In genomic region chr13:92967923-92968322, GRCh38 we compare ENCODE assay signal across 12 cellular contexts.
DNase-seq lines count a peak whose midpoint lies in the region; ATAC-seq, FAIRE-seq and TF ChIP-seq lines count a peak whose summit lies in the region.
"Had no signal": no experiment of that assay in that cellular context is flagged by ENCODE, and none has a peak within 500 bp of the region (broad histone marks: within the 10 kb centered on the region; RNA-seq: fewer than 3 reads in every experiment).

No MANE protein-coding gene starts in this region.

- H3K9me3 Mint-ChIP-seq in mesothelial cell of epicardium: peaks cover 5% of the 10 kb centered on the region

- H3K36me3 ChIP-seq in right lobe of liver: no peaks in the 10 kb centered on the region
- H3K36me3 ChIP-seq: uterus had no signal

- ATAC-seq in right lobe of liver (peak; percentile 53 to 77 (median 68)), HG03520 (IDR thresholded peaks at IDR 0.05; ENCODE audit: unreplicated experiment) (no peak)
- ATAC-seq: activated naive CD4-positive, alpha-beta T cell treated with anti-CD3 and anti-CD28 coated beads, Interleukin-2, amount 50 U/mL, for 72 hours had no signal

- in situ Hi-C loops in astrocyte of the spinal cord (cut with HindIII; ENCODE audit: low sequenced_read_pairs): no loop called here

- H3K9me3 ChIP-seq in right lobe of liver: no peaks in the 10 kb centered on the region
- H3K9me3 ChIP-seq: uterus had no signal

- H3K27ac ChIP-seq in right lobe of liver: no peak overlapping the region
- H3K27ac ChIP-seq: KMS-11, uterus had no signal

- H3K4me3 ChIP-seq in astrocyte of the spinal cord (ENCODE audit: low read depth, low read length) (no peak overlapping the region), right lobe of liver (no peak overlapping the region)
- H3K4me3 ChIP-seq: uterus had no signal

- no peak for FAIRE-seq in D721Med (lab: Jason Lieb, UNC)

- no peak overlapping the region for H3K27ac Mint-ChIP-seq in mesothelial cell of epicardium
- H3K27ac Mint-ChIP-seq: activated naive CD4-positive, alpha-beta T cell treated with anti-CD3 and anti-CD28 coated beads, Interleukin-2, amount 50 U/mL, for 72 hours had no signal

- WGBS in right lobe of liver (ENCODE audit: insufficient coverage, low coverage, low lambda C conversion rate, missing lambda C conversion rate): 32% methylated on average over 3 of the region's 3 CpGs

- no peaks in the 10 kb centered on the region for H3K4me1 Mint-ChIP-seq in mesothelial cell of epicardium

- TF ChIP-seq POLR2A in right lobe of liver (IDR thresholded peaks at IDR 0.05): no peak

- DNase-seq in D721Med (ENCODE audit: insufficient read length, low spot score): no peak
- DNase-seq in M059J (ENCODE audit: low read depth): peak; percentile 1
- peak; percentile 18 for DNase-seq in astrocyte of the spinal cord (ENCODE audit: low read depth, low spot score)
- no peak for DNase-seq in right lobe of liver
- no peak for DNase-seq in mesothelial cell of epicardium (ENCODE audit: low spot score in 2 of 2, unreplicated experiment in 2 of 2)
- DNase-seq in OCI-M2 (lab: John Stamatoyannopoulos, UW; ENCODE audit: unreplicated experiment): no peak
- DNase-seq: effector CD4-positive, alpha-beta T cell; NCI-H524 treated with DMSO at 0.1 percent for 48 hours; uterus had no signal

- intact Hi-C loops in right lobe of liver (cut with DNase I): no loop called here

- peaks cover 2% of the 10 kb centered on the region for H3K36me3 Mint-ChIP-seq in mesothelial cell of epicardium
- H3K36me3 Mint-ChIP-seq: activated naive CD4-positive, alpha-beta T cell treated with anti-CD3 and anti-CD28 coated beads, Interleukin-2, amount 50 U/mL, for 72 hours had no signal

- no peak overlapping the region for H3K4me3 Mint-ChIP-seq in mesothelial cell of epicardium

- no peaks in the 10 kb centered on the region for H3K4me1 ChIP-seq in right lobe of liver
- H3K4me1 ChIP-seq: uterus had no signal

- no peaks in the 10 kb centered on the region for H3K27me3 Mint-ChIP-seq in mesothelial cell of epicardium (ENCODE audit: low read depth)

- H3K27me3 ChIP-seq in right lobe of liver: no peaks in the 10 kb centered on the region
- H3K27me3 ChIP-seq: uterus had no signal

- TF ChIP-seq CTCF in D721Med (IDR thresholded peaks at IDR 0.05; ENCODE audit: insufficient read depth, missing control alignments) (peak; percentile 34), astrocyte of the spinal cord (IDR thresholded peaks at IDR 0.05; ENCODE audit: low read depth, low read length) (peak; percentile 17), right lobe of liver (IDR thresholded peaks at IDR 0.05) (peak; percentile 13 to 51 (median 32)), mesothelial cell of epicardium (IDR thresholded peaks at IDR 0.05; ENCODE audit: unreplicated experiment) (no peak)

Comparison
In these comparisons a context has a peak if more than half of its experiments do, and no peak if none do; other contexts are left out.
1. DNase-seq: peak in M059J (single experiment) and astrocyte of the spinal cord (single experiment); none in D721Med (single experiment), right lobe of liver (0 of 3), mesothelial cell of epicardium (0 of 2) and OCI-M2 (single experiment).